Comparison of ENCODE assay signal across 1 cellular context in the genomic region with DNA sequence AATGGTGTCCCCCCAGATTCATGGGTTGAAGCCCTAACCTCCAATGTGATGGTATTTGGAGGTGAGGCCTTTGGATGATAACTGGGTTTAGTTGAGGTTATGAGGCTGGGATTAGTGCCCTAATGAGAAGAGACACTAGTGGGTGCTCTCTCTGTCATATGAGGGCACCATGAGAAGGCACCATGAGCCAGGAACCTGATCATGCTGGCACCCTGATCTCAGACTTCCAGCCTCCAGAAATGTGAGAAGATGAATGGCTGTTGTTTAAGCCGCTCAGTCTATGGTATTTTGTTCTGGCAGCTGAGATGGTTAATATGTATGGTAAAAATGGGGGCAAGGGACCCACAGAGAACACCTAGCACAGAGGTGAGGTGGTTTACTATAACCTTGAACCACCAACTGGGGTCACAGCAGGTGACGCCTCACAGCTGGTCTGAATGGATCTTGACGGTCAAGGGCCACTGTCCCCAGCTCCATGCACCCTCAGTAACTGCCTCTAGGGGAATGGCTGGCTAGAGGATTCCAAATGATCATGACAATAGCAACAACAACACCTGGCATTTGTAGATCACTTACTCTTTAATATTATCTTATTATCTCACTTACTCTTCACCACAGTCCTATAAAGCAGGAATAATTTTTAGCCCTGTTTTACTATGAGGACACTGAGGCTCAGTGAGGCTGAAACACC.
TF ChIP-seq lines count a peak whose summit lies in the region.

No MANE protein-coding gene starts in this region.

TF ChIP-seq in H1, 55 proteins besides CTCF, POLR2A, EP300 and RAD21:
- TF ChIP-seq POLR2AphosphoS5 (IDR thresholded peaks at IDR 0.05; ENCODE audit: low read depth, low read length) (no peak), BCL11A (IDR thresholded peaks at IDR 0.05; ENCODE audit: low read depth in 2 of 2, low read length in 2 of 2) (no peak), CHD2 (IDR thresholded peaks at IDR 0.05; ENCODE audit: low read length) (no peak), RNF2 (IDR thresholded peaks at IDR 0.05; ENCODE audit: borderline replicate concordance, low read depth, low read length, missing control alignments, poor library complexity, severe bottlenecking) (no peak), SP4 (IDR thresholded peaks at IDR 0.05; ENCODE audit: low read length) (no peak), SAP30 (IDR thresholded peaks at IDR 0.05; ENCODE audit: insufficient read depth, insufficient replicate concordance, low read length) (no peak), RBBP5 (IDR thresholded peaks at IDR 0.05; ENCODE audit: borderline replicate concordance, low read depth, low read length) (no peak), KDM1A (IDR thresholded peaks at IDR 0.05; ENCODE audit: borderline replicate concordance, low read length) (no peak), JUND (IDR thresholded peaks at IDR 0.05; ENCODE audit: low read length) (no peak), BACH1 (IDR thresholded peaks at IDR 0.05; ENCODE audit: low read length) (no peak), PHF8 (conservative IDR thresholded peaks at IDR 0.05; ENCODE audit: low read depth, low read length) (no peak), CHD1 (IDR thresholded peaks at IDR 0.05; ENCODE audit: low read depth, low read length) (no peak)
- TF ChIP-seq, protein P1, sequence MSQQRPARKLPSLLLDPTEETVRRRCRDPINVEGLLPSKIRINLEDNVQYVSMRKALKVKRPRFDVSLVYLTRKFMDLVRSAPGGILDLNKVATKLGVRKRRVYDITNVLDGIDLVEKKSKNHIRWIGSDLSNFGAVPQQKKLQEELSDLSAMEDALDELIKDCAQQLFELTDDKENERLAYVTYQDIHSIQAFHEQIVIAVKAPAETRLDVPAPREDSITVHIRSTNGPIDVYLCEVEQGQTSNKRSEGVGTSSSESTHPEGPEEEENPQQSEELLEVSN (IDR thresholded peaks at IDR 0.05) = no peak
TF ChIP-seq in H1: peak in this region for 0.
